In genomic region chr11:36147491-36147890, GRCh38 we compare ENCODE assay signal across 23 cellular contexts.
"Had no signal": no experiment of that assay in that cellular context is flagged by ENCODE, and none has a peak within 500 bp of the region (broad histone marks: within the 10 kb centered on the region; RNA-seq: fewer than 3 reads in every experiment).

No MANE protein-coding gene starts in this region.

- DNase-seq: activated CD4-positive, alpha-beta memory T cell treated with anti-CD3 and anti-CD28 coated beads for 36 hours; activated CD4-positive, alpha-beta T cell treated with anti-CD3 and anti-CD28 coated beads, Interleukin-2, amount 10 ng/mL, durations not matched to agents 7 days and 5 days; activated CD4-positive, CD25-positive, alpha-beta regulatory T cell; activated CD8-positive, alpha-beta memory T cell treated with anti-CD3 and anti-CD28 coated beads for 24 hours; activated gamma-delta T cell; activated naive CD4-positive, alpha-beta T cell treated with anti-CD3 and anti-CD28 coated beads for 36 hours; activated T-cell treated with anti-CD3 and anti-CD28 coated beads, Interleukin-2, amount 50 U/mL, for 48 hours; amygdala; MM.1S; NCI-H1105 treated with DMSO at 0.1 percent for 48 hours; NCI-H146; NCI-H187 treated with DMSO at 0.1 percent for 48 hours; NCI-H2081 treated with DMSO at 0.1 percent for 48 hours; NCI-H446; NCI-H524; T-cell had no signal

- H3K36me3 Mint-ChIP-seq: activated CD4-positive, alpha-beta memory T cell treated with anti-CD3 and anti-CD28 coated beads for 36 hours; activated naive CD8-positive, alpha-beta T cell; T-cell had no signal

- ATAC-seq: activated T-helper 17 cell treated with anti-CD3 and anti-CD28 coated beads, Interleukin-2, amount 50 U/mL, for 72 hours; Right ventricle myocardium inferior; T-cell had no signal

- H3K4me3 ChIP-seq: cardiac muscle cell, SK-N-MC had no signal

- H3K4me3 Mint-ChIP-seq: activated CD4-positive, alpha-beta memory T cell treated with anti-CD3 and anti-CD28 coated beads for 36 hours; activated CD4-positive, alpha-beta T cell treated with anti-CD3 and anti-CD28 coated beads, Interleukin-2, amount 10 ng/mL, durations not matched to agents 7 days and 5 days; activated naive CD4-positive, alpha-beta T cell treated with anti-CD3 and anti-CD28 coated beads for 36 hours; activated naive CD8-positive, alpha-beta T cell; activated T-helper 17 cell treated with anti-CD3 and anti-CD28 coated beads, Interleukin-2, amount 50 U/mL, for 72 hours; brain; T-cell had no signal

- H3K27me3 Mint-ChIP-seq: activated CD4-positive, alpha-beta T cell treated with anti-CD3 and anti-CD28 coated beads, Interleukin-2, amount 10 ng/mL, durations not matched to agents 7 days and 5 days; brain had no signal

- H3K27ac Mint-ChIP-seq: activated CD4-positive, alpha-beta memory T cell treated with anti-CD3 and anti-CD28 coated beads for 36 hours; activated CD4-positive, alpha-beta T cell treated with anti-CD3 and anti-CD28 coated beads, Interleukin-2, amount 10 ng/mL, durations not matched to agents 7 days and 5 days; activated naive CD4-positive, alpha-beta T cell treated with anti-CD3 and anti-CD28 coated beads for 36 hours; activated naive CD8-positive, alpha-beta T cell; activated T-helper 17 cell treated with anti-CD3 and anti-CD28 coated beads, Interleukin-2, amount 50 U/mL, for 72 hours; T-cell had no signal

- H3K9me3 Mint-ChIP-seq: activated CD4-positive, alpha-beta memory T cell treated with anti-CD3 and anti-CD28 coated beads for 36 hours; activated CD4-positive, alpha-beta T cell treated with anti-CD3 and anti-CD28 coated beads, Interleukin-2, amount 10 ng/mL, durations not matched to agents 7 days and 5 days; activated naive CD4-positive, alpha-beta T cell treated with anti-CD3 and anti-CD28 coated beads for 36 hours; T-cell had no signal

- H3K27ac ChIP-seq: cardiac muscle cell, SK-N-MC, VCaP had no signal

- H3K4me1 Mint-ChIP-seq: T-cell had no signal
